ENCODE assay signal across 1 cellular context in genomic region chr20:1389703-1390385, GRCh38.
A peak's percentile ranks its signal among the peaks of the same experiment; 100 is the strongest.
TF ChIP-seq lines count a peak whose summit lies in the region.

No MANE protein-coding gene starts in this region.

TF ChIP-seq in GM12878, 131 proteins besides CTCF, POLR2A, EP300 and RAD21 (continued from another document):
- peak; percentile 35 for TF ChIP-seq MEF2B (IDR thresholded peaks at IDR 0.05; ENCODE audit: partially characterized antibody, poor library complexity, severe bottlenecking)
